Comparison of ENCODE assay signal across 3 cellular contexts in genomic region chr17:27840406-27840678, GRCh38. TPM values are rescaled to one million over a fixed set of nuclear protein-coding genes. Genes with fewer than 3 reads are reported as not detected.
"Had no signal": no experiment of that assay in that cellular context is flagged by ENCODE, and none has a peak within 500 bp of the region (broad histone marks: within the 10 kb centered on the region; RNA-seq: fewer than 3 reads in every experiment).

No MANE protein-coding gene starts in this region.

RNA-seq across cellular contexts. Expression of gene NOS2, which starts 40.0 kb away (rescaled TPM):
- total RNA-seq: natural killer cell treated with Interleukin-12 subunit alpha and Interleukin-12 subunit beta and Interleukin-15 and Interleukin-18, amount 100 ng/mL, for 72 hours had no signal
- polyA plus RNA-seq: immature natural killer cell; naive thymus-derived CD4-positive, alpha-beta T cell had no signal
